In the genomic region with DNA sequence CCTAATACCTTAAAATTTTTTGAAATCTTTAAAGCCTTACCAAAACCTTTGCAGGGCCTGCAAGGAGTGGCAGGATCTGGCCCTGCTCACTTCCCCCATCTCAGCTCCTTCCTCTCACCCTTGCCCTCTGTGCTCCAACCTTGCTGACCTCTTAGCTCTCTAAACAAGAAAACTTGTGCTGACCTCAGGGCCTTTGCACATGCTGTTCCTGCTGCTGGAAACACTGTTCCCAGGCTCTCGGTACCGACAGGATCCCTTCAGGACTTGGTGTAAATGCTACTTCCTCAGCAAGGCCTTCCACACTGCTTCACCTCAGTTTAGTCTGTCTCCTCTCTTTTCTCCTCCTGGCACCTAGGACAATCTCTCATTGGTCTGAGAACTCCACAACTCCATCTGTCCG, we compare ENCODE assay signal across 25 cellular contexts.
"Had no signal": no experiment of that assay in that cellular context is flagged by ENCODE, and none has a peak within 500 bp of the region (broad histone marks: within the 10 kb centered on the region; RNA-seq: fewer than 3 reads in every experiment).

No MANE protein-coding gene starts in this region.

- H2AFZ ChIP-seq: neural progenitor cell, parathyroid adenoma had no signal

- H3K36me3 ChIP-seq: neural progenitor cell, neutrophil, sigmoid colon, spleen, suprapubic skin, thoracic aorta, tibial artery, upper lobe of right lung had no signal

- FAIRE-seq: small intestine had no signal

- ATAC-seq: left cardiac atrium; left lobe of liver; natural killer cell; psoas muscle; stimulated activated effector memory CD8-positive, alpha-beta T cell treated with anti-CD3 and anti-CD28 coated beads, Interleukin-12 subunit alpha, Interleukin-12 subunit beta, amount 100 ng/mL, for 72 hours; upper lobe of right lung had no signal

- H3K9ac ChIP-seq: neural progenitor cell, parathyroid adenoma had no signal

- H3K27me3 ChIP-seq: neural progenitor cell, upper lobe of right lung had no signal

- DNase-seq: hypothalamus; kidney glomerular epithelial cell; left cardiac atrium; mesendoderm; naive B cell; natural killer cell; nephron progenitor cell; occipital lobe; psoas muscle; sigmoid colon; small intestine; spleen; stimulated activated CD4-positive, alpha-beta T cell treated with anti-CD3 and anti-CD28 coated beads, Interleukin-4, amount 100 ng/mL, for 24 hours; stimulated activated naive CD4-positive, alpha-beta T cell; tibial artery; trophoblast cell; upper lobe of right lung had no signal

- H3K4me2 ChIP-seq: neural progenitor cell had no signal

- H3K4me1 ChIP-seq: neural progenitor cell, parathyroid adenoma, psoas muscle, sigmoid colon, tibial artery, upper lobe of right lung had no signal

- H3K27ac ChIP-seq: neural progenitor cell, neutrophil, parathyroid adenoma, psoas muscle, sigmoid colon, spleen, suprapubic skin, thoracic aorta, tibial artery, upper lobe of right lung had no signal

- H3K4me3 ChIP-seq: lung, neural progenitor cell, psoas muscle, sigmoid colon, spleen, suprapubic skin, thoracic aorta, tibial artery, upper lobe of right lung had no signal

- H3K79me2 ChIP-seq: parathyroid adenoma had no signal

- H3K9me3 ChIP-seq: neutrophil, psoas muscle, sigmoid colon, spleen, suprapubic skin, thoracic aorta, tibial artery, upper lobe of right lung had no signal
